In genomic region chr2:100610381-100610831, GRCh38 we compare ENCODE assay signal across 1 cellular context.
A peak's percentile ranks its signal among the peaks of the same experiment; 100 is the strongest.
TF ChIP-seq lines count a peak whose summit lies in the region.

No MANE protein-coding gene starts in this region.

TF ChIP-seq in K562, 482 proteins besides CTCF, POLR2A, EP300 and RAD21 (continued from another document):
- no peak for TF ChIP-seq SFPQ (IDR thresholded peaks at IDR 0.05; ENCODE audit: low read depth, low read length)
- TF ChIP-seq NR2C2 (CRISPR knock-in tag; IDR thresholded peaks at IDR 0.05): no peak
- TF ChIP-seq NR2C2 (tag; IDR thresholded peaks at IDR 0.05): no peak
- no peak for TF ChIP-seq ZNF347 (CRISPR knock-in tag; IDR thresholded peaks at IDR 0.05; ENCODE audit: low read depth)
- no peak for TF ChIP-seq NFRKB (IDR thresholded peaks at IDR 0.05; ENCODE audit: low read depth)
- TF ChIP-seq ZNF324 (CRISPR knock-in tag; IDR thresholded peaks at IDR 0.05): no peak
- TF ChIP-seq LEF1 (IDR thresholded peaks at IDR 0.05): no peak
- peak; percentile 58; the same call in 1 of the 2 replicates for TF ChIP-seq DEAF1 (CRISPR knock-in tag; IDR thresholded peaks at IDR 0.05)
- TF ChIP-seq BMI1 (IDR thresholded peaks at IDR 0.05; ENCODE audit: low read length): no peak
- peak; percentile 71 for TF ChIP-seq SMC3 (conservative IDR thresholded peaks at IDR 0.05; ENCODE audit: insufficient read depth, low read depth, low read length)
- no peak for TF ChIP-seq PHF21A (IDR thresholded peaks at IDR 0.05; ENCODE audit: borderline replicate concordance, low read depth)
- no peak for TF ChIP-seq ZNF263 (CRISPR knock-in tag; IDR thresholded peaks at IDR 0.05; ENCODE audit: borderline replicate concordance)
- no peak for TF ChIP-seq CTBP1 (IDR thresholded peaks at IDR 0.05; ENCODE audit: borderline replicate concordance)
- no peak for TF ChIP-seq ZNF778 (CRISPR knock-in tag; IDR thresholded peaks at IDR 0.05)
- TF ChIP-seq ILK (tag; IDR thresholded peaks at IDR 0.05; ENCODE audit: borderline replicate concordance, low read depth): no peak
- 0 out of 2 replicates have a peak, but pooled peaks have one; percentile 31 for TF ChIP-seq SAFB (IDR thresholded peaks at IDR 0.05; ENCODE audit: borderline replicate concordance, low read depth, low read length)
- TF ChIP-seq ZNF318 (IDR thresholded peaks at IDR 0.05; ENCODE audit: borderline replicate concordance in 1 of 2, low read depth in 1 of 2): no peak
- no peak for TF ChIP-seq MTA1 (IDR thresholded peaks at IDR 0.05; ENCODE audit: borderline replicate concordance)
- TF ChIP-seq ZNF274 (IDR thresholded peaks at IDR 0.05; ENCODE audit: borderline replicate concordance, low read depth, low read length): no peak
